19 cellular contexts compared by ENCODE assay signal in the genomic region with DNA sequence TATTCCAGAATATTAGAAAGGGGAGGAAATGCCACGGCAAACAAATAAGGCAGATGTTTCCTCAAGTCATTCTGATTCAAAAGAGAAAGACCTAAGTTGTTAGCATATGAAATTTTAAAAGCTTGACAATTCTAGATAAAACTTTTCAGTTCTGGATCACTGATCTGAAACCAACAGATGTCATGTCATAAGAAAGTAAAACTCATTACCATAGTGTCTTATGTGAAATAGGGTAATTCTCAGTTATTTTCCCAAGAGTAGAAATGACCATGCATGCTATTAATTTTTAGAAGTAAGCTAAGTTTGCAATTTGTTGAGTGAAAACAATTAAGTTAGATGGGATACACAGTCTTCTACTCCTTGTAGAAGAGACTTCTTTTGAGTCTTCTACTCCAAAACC.
DNase-seq lines count a peak whose midpoint lies in the region; ATAC-seq, FAIRE-seq and TF ChIP-seq lines count a peak whose summit lies in the region.
"Had no signal": no experiment of that assay in that cellular context is flagged by ENCODE, and none has a peak within 500 bp of the region (broad histone marks: within the 10 kb centered on the region; RNA-seq: fewer than 3 reads in every experiment).

No MANE protein-coding gene starts in this region.

- no peak overlapping the region for H3K4me3 ChIP-seq in GM12865 (ENCODE audit: low read depth, low read length)
- no peak overlapping the region for H3K4me3 ChIP-seq in left lung
- H3K4me3 ChIP-seq: coronary artery, upper lobe of right lung had no signal

- no peaks in the 10 kb centered on the region for H3K4me1 ChIP-seq in left lung
- H3K4me1 ChIP-seq: upper lobe of right lung had no signal

- peak; percentile 54 for ATAC-seq in GM19463 (IDR thresholded peaks at IDR 0.05; ENCODE audit: unreplicated experiment)
- peak; percentile 56 for ATAC-seq in HG02870 (IDR thresholded peaks at IDR 0.05; ENCODE audit: unreplicated experiment)
- peak; percentile 49 for ATAC-seq in HG03521 (IDR thresholded peaks at IDR 0.05; ENCODE audit: unreplicated experiment)
- ATAC-seq in left lung = no peak
- ATAC-seq: activated CD4-positive, CD25-positive, alpha-beta regulatory T cell treated with anti-CD3 and anti-CD28 coated beads, Interleukin-2, amount 50 U/mL, for 24 hours; upper lobe of right lung had no signal

- TF ChIP-seq CTCF in GM12865 (IDR thresholded peaks at IDR 0.05; ENCODE audit: insufficient read depth, low read depth, low read length, missing control alignments) = no peak
- no peak for TF ChIP-seq CTCF in left lung (IDR thresholded peaks at IDR 0.05)

- H3K36me3 ChIP-seq in left lung = no peaks in the 10 kb centered on the region
- H3K36me3 ChIP-seq: upper lobe of right lung had no signal

- intact Hi-C loops in left lung (cut with DNase I) = no loop called here

- no peaks in the 10 kb centered on the region for H3K9me3 ChIP-seq in left lung
- H3K9me3 ChIP-seq: upper lobe of right lung had no signal

- FAIRE-seq in HTR-8/SVneo (lab: Jason Lieb, UNC) = no peak

- H3K27ac ChIP-seq in left lung = no peak overlapping the region
- H3K27ac ChIP-seq: coronary artery, upper lobe of right lung had no signal

- no peaks in the 10 kb centered on the region for H3K27me3 ChIP-seq in left lung
- H3K27me3 ChIP-seq: upper lobe of right lung had no signal

- DNase-seq in GM12865 (ENCODE audit: low read depth) = peak; percentile 61
- no peak for DNase-seq in HTR-8/SVneo (ENCODE audit: insufficient read length, low spot score)
- no peak for DNase-seq in left lung
- DNase-seq in stimulated activated CD4-positive, alpha-beta T cell treated with anti-CD3 and anti-CD28 coated beads, Interleukin-15, amount 100 ng/mL, for 24 hours = no peak
- DNase-seq in NCI-H524 treated with DMSO at 0.1 percent for 48 hours (lab: John Stamatoyannopoulos, UW) = no peak
- DNase-seq: activated T-cell treated with anti-CD3 and anti-CD28 coated beads for 4 hours; amniotic stem cell; H9; IMR-90; NCI-H187; NK-92 treated with Interleukin-12 subunit alpha and Interleukin-12 subunit beta, amount 100 ng/mL, for 24 hours; nucleus accumbens; stimulated activated CD4-positive, alpha-beta T cell treated with anti-CD3 and anti-CD28 coated beads, Interleukin-12 subunit alpha, Interleukin-12 subunit beta, amount 100 ng/mL, for 4 hours; upper lobe of right lung had no signal
